ENCODE assay signal across 6 cellular contexts in the genomic region with DNA sequence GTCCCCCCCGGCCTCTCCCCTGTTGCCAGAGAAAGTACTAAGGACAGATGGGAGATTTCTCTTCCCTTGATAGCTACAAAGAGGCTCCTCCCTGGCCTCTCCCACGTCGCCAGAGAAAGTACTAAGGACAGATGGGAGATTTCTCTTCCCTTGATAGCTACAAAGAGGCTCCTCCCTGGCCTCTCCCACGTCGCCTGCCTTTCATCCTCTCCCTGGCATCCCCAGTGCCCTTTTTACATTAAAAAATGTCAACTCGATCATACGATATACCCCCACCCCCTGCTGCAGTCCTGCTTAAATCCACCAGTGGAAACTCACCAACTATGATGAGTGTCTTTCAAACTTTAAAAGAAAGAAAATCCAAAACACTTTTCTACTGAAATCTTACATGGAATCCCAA. TPM values are rescaled to one million over a fixed set of nuclear protein-coding genes. Genes with fewer than 3 reads are reported as not detected.
"Had no signal": no experiment of that assay in that cellular context is flagged by ENCODE, and none has a peak within 500 bp of the region (broad histone marks: within the 10 kb centered on the region; RNA-seq: fewer than 3 reads in every experiment).

No MANE protein-coding gene starts in this region.

RNA-seq across cellular contexts. Expression of a gene that starts 34.5 kb away (rescaled TPM):
- total RNA-seq: ascending aorta, body of pancreas, HepG2, PC-9, SK-MEL-5, WTC11 had no signal
- polyA plus RNA-seq: HepG2 had no signal
